ENCODE assay signal across 8 cellular contexts in the genomic region with DNA sequence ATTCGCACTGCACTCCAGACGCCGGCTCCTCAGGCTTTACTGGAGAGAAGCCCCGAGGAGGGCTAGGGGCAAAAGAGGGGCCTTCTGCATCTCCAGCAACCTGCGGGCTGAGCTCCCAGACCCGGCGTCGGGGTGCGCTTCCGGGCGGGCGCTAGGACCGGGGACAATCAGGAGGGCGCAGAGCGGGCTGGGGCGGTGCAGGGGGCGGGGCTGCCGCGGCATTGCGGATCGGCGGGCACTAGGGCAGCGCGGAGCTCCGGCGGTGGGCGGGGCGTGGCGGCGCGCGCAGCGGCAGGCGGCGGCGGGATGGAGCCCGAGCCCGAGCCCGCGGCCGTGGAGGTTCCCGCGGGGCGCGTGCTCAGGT. TPM values are rescaled to one million over a fixed set of nuclear protein-coding genes. Genes with fewer than 3 reads are reported as not detected.
DNase-seq lines count a peak whose midpoint lies in the region; TF ChIP-seq lines count a peak whose summit lies in the region.

TSEN54 (plus strand) TSS at position 274 of the 364 bp plus-strand sequence; CDS start at position 307, 33 bp downstream.

- peaks cover 24% of the 10 kb centered on the region for H3K79me1 ChIP-seq in neuronal stem cell (ENCODE audit: low read depth, low read length)

- H3K4me3 ChIP-seq in neuronal stem cell (ENCODE audit: low read length in 2 of 2) = peak within 1 kb of the TSS; percentile 67 to 99

- peak within 1 kb of the TSS; percentile 41 for H3K27ac ChIP-seq in neuronal stem cell (replicated peaks; ENCODE audit: low read length)

- peak within 1 kb of the TSS; percentile 83 for H3K9ac ChIP-seq in neuronal stem cell (ENCODE audit: low read depth, low read length, poor library complexity)

- peak within 1 kb of the TSS; percentile 99 for H2AFZ ChIP-seq in neuronal stem cell (ENCODE audit: low read length)

- H3K14ac ChIP-seq in neuronal stem cell (ENCODE audit: low read length) = no peak within 1 kb of the TSS

- peak within 1 kb of the TSS; percentile 91 for H3K23ac ChIP-seq in neuronal stem cell (ENCODE audit: low read depth, low read length, poor library complexity)

- H2BK5ac ChIP-seq in neuronal stem cell (ENCODE audit: low read length) = peak within 1 kb of the TSS; percentile 53

- no peak within 1 kb of the TSS for H4K91ac ChIP-seq in neuronal stem cell (ENCODE audit: low read depth, low read length, poor library complexity)

- no peak within 1 kb of the TSS for H3K4ac ChIP-seq in neuronal stem cell (ENCODE audit: low read length)

- no peak for TF ChIP-seq CTCF in subcutaneous adipose tissue (IDR thresholded peaks at IDR 0.05; ENCODE audit: low read depth)

- H3K9me3 ChIP-seq in neuronal stem cell (replicated peaks in 1 of 2; ENCODE audit: control insufficient read depth in 2 of 2, insufficient read depth in 1 of 2, low read depth in 1 of 2, low read length in 2 of 2) = no peaks in the 10 kb centered on the region

- peak; percentile 93 for DNase-seq in ELR (ENCODE audit: low read depth)
- peak; percentile 92 for DNase-seq in HCEC 1CT
- DNase-seq in MV-4-11 (lab: John Stamatoyannopoulos, UW) = peak; percentile 78
- peak; percentile 89 for DNase-seq in SK-N-DZ (ENCODE audit: low spot score)
- DNase-seq in activated naive CD4-positive, alpha-beta T cell treated with Interleukin-2 at 50 U/mL for 16 hours = peak; percentile 96
- peak; percentile 78 for DNase-seq in foreskin melanocyte
- peak; percentile 79 for DNase-seq in neuronal stem cell (ENCODE audit: low spot score)

- WGBS in neuronal stem cell (ENCODE audit: extremely low coverage in 2 of 2, insufficient read length in 2 of 2, insufficient replicate concordance in 1 of 2), 2 donors = no CpG with 5 or more reads among the region's 45 CpGs

- H3K4me2 ChIP-seq in neuronal stem cell (ENCODE audit: insufficient read depth, low read length, poor library complexity, severe bottlenecking) = peak within 1 kb of the TSS; percentile 100

- no peaks in the 10 kb centered on the region for H3K27me3 ChIP-seq in neuronal stem cell (ENCODE audit: control insufficient read depth in 3 of 3, insufficient read depth in 3 of 3, low read depth in 1 of 3, low read length in 3 of 3)

- no peak within 1 kb of the TSS for H2BK120ac ChIP-seq in neuronal stem cell (ENCODE audit: low read depth, low read length)

- peaks cover 23 to 55% of the 10 kb centered on the region in 2 donors for H3K36me3 ChIP-seq in neuronal stem cell (replicated peaks in 1 of 2; ENCODE audit: control insufficient read depth in 2 of 2, insufficient read depth in 2 of 2, low read length in 2 of 2)

- H2AK5ac ChIP-seq in neuronal stem cell (ENCODE audit: low read depth, low read length) = no peak within 1 kb of the TSS

- H2BK15ac ChIP-seq in neuronal stem cell (ENCODE audit: low read length) = no peak within 1 kb of the TSS

- H2BK12ac ChIP-seq in neuronal stem cell (ENCODE audit: low read length) = no peak within 1 kb of the TSS

- peak within 1 kb of the TSS; percentile 93 for H3K18ac ChIP-seq in neuronal stem cell (ENCODE audit: low read length)

- H4K8ac ChIP-seq in neuronal stem cell (ENCODE audit: low read depth, low read length) = no peak within 1 kb of the TSS

- peaks cover 12 to 18% of the 10 kb centered on the region in 2 donors for H3K4me1 ChIP-seq in neuronal stem cell (ENCODE audit: control insufficient read depth in 2 of 2, insufficient read depth in 1 of 2, low read depth in 1 of 2, low read length in 2 of 2)

RNA-seq across cellular contexts. Expression of gene TSEN54, which starts in this region (rescaled TPM):
- polyA plus RNA-seq in SK-N-DZ (2014; cell fraction: cytosol; rRNA removed) = 77.8 and 95.2 TPM in 2 replicates
- polyA plus RNA-seq in SK-N-DZ (2014; cell fraction: nucleus; rRNA removed) = 174 and 182 TPM in 2 replicates
- 21.2 TPM for polyA plus RNA-seq in neuronal stem cell (2013, experiment 1 of 2)
- polyA plus RNA-seq in neuronal stem cell (2013, experiment 2 of 2) = 24.0 TPM
- total RNA-seq in subcutaneous adipose tissue = 10 to 100 TPM in 3 of 4 donors, 1 to 10 TPM in 1; 9.5 to 23.8 (median 17.3) TPM

Comparison
In these comparisons a context has a peak if more than half of its experiments do, and no peak if none do; other contexts are left out.
1. Peak in every context shown above with its lines: DNase-seq, H3K4me3 ChIP-seq and H3K27ac ChIP-seq.